1 cellular context compared by ENCODE assay signal in the genomic region with DNA sequence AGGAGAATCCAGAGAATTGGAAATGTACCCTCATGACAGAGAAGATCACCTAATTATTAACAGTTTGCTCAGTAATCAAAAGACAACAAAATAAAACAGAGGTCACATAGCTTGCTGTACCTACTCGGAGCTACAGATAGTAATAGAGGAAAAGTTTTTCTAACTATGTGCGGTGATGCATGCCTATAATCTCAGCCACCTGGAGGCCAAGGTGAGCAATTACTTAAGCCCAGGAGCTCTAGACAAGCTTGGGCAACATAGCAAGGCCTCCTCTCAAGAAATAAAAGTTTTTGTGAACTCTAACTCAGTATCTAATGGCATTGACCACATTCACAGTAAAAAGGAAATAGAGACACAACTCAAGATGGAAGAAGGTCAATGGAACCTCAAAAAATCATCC.
TF ChIP-seq lines count a peak whose summit lies in the region.

No MANE protein-coding gene starts in this region.

TF ChIP-seq in HepG2, 621 proteins besides CTCF, POLR2A, EP300 and RAD21 (continued from another document):
- no peak for TF ChIP-seq RERE (CRISPR knock-in tag; IDR thresholded peaks at IDR 0.05; ENCODE audit: low read depth)
